1 cellular context compared by ENCODE assay signal in the genomic region with DNA sequence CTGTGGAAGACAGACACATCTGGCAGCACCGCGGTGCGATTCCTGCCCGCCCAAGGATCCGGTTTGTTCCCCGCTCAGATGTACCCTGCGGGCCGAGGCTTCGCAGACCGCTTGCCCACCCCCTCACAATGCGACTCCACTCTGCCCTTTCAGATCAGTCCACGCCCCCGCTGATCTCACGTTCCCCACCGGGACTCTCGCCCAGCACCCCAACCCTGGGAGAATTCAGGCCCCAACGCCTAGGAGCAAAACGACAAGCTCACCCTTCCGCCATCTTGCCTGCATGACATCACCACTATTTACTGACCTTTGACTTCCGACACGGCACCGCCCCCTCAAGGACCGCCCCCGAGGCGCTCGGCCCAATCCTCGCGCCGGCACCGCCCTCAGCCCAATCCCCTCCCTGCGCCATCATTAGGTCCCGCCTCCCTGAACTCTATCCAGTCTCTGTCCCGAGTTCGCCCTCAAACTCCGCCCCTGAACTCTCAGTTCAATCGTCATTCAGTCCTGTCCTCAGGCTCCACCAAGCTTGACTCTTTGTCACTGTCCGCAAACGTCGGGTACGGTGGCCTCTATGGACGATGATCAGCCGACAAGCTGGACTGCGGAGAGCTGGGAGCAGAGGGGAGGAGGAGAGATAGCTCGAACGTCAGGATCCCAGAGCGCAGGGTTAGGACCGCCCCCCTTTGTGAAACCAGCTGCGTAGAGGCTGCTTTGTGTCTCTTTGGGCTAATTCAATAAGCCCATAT.
TF ChIP-seq lines count a peak whose summit lies in the region.

A gene with protein sequence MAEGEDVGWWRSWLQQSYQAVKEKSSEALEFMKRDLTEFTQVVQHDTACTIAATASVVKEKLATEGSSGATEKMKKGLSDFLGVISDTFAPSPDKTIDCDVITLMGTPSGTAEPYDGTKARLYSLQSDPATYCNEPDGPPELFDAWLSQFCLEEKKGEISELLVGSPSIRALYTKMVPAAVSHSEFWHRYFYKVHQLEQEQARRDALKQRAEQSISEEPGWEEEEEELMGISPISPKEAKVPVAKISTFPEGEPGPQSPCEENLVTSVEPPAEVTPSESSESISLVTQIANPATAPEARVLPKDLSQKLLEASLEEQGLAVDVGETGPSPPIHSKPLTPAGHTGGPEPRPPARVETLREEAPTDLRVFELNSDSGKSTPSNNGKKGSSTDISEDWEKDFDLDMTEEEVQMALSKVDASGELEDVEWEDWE (minus strand): TSS at position 301 of the 749 bp plus-strand sequence. CDS start 27 bp downstream, at position 274.

TF ChIP-seq in WTC11, 78 proteins besides CTCF, POLR2A, EP300 and RAD21 (continued from another document and continues in another):
- no peak for TF ChIP-seq ZNF425 (CRISPR knock-in tag; conservative IDR thresholded peaks at IDR 0.05)
- TF ChIP-seq, protein P1, sequence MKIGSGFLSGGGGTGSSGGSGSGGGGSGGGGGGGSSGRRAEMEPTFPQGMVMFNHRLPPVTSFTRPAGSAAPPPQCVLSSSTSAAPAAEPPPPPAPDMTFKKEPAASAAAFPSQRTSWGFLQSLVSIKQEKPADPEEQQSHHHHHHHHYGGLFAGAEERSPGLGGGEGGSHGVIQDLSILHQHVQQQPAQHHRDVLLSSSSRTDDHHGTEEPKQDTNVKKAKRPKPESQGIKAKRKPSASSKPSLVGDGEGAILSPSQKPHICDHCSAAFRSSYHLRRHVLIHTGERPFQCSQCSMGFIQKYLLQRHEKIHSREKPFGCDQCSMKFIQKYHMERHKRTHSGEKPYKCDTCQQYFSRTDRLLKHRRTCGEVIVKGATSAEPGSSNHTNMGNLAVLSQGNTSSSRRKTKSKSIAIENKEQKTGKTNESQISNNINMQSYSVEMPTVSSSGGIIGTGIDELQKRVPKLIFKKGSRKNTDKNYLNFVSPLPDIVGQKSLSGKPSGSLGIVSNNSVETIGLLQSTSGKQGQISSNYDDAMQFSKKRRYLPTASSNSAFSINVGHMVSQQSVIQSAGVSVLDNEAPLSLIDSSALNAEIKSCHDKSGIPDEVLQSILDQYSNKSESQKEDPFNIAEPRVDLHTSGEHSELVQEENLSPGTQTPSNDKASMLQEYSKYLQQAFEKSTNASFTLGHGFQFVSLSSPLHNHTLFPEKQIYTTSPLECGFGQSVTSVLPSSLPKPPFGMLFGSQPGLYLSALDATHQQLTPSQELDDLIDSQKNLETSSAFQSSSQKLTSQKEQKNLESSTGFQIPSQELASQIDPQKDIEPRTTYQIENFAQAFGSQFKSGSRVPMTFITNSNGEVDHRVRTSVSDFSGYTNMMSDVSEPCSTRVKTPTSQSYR (CRISPR knock-in tag; IDR thresholded peaks at IDR 0.05) = no peak
- no peak for TF ChIP-seq TEAD4 (CRISPR knock-in tag; IDR thresholded peaks at IDR 0.05)
- TF ChIP-seq ATF2 (CRISPR knock-in tag; IDR thresholded peaks at IDR 0.05; ENCODE audit: borderline replicate concordance, low read depth) = no peak; the same call in 1 of the 2 replicates
- 0 out of 2 replicates have a peak, but pooled peaks have one; percentile 21 for TF ChIP-seq CREM (CRISPR knock-in tag; IDR thresholded peaks at IDR 0.05)
- peak; percentile 67 for TF ChIP-seq GABPB1 (CRISPR knock-in tag; IDR thresholded peaks at IDR 0.05)
- TF ChIP-seq ZNF263 (CRISPR knock-in tag; IDR thresholded peaks at IDR 0.05; ENCODE audit: low read depth) = no peak
- peak; percentile 90 for TF ChIP-seq NR2C2 (CRISPR knock-in tag; IDR thresholded peaks at IDR 0.05)
- peak; percentile 64; the same call in 1 of the 2 replicates for TF ChIP-seq NFE2L1 (CRISPR knock-in tag; IDR thresholded peaks at IDR 0.05)
- TF ChIP-seq, protein P2, sequence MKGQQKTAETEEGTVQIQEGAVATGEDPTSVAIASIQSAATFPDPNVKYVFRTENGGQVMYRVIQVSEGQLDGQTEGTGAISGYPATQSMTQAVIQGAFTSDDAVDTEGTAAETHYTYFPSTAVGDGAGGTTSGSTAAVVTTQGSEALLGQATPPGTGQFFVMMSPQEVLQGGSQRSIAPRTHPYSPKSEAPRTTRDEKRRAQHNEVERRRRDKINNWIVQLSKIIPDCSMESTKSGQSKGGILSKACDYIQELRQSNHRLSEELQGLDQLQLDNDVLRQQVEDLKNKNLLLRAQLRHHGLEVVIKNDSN (CRISPR knock-in tag; IDR thresholded peaks at IDR 0.05) = no peak
- TF ChIP-seq NR3C1 (CRISPR knock-in tag; conservative IDR thresholded peaks at IDR 0.05; ENCODE audit: low read depth) = no peak
- TF ChIP-seq ERG (CRISPR knock-in tag; IDR thresholded peaks at IDR 0.05) = no peak
- TF ChIP-seq FOXK1 (CRISPR knock-in tag; IDR thresholded peaks at IDR 0.05) = peak; percentile 99
- TF ChIP-seq ZMAT4 (CRISPR knock-in tag; IDR thresholded peaks at IDR 0.05) = no peak
- no peak for TF ChIP-seq ZNF671 (CRISPR knock-in tag; IDR thresholded peaks at IDR 0.05)
- TF ChIP-seq AR (CRISPR knock-in tag; IDR thresholded peaks at IDR 0.05) = no peak
- no peak for TF ChIP-seq ATF3 (CRISPR knock-in tag; conservative IDR thresholded peaks at IDR 0.05)
- 0 out of 2 replicates have a peak, but pooled peaks have one; percentile 53 for TF ChIP-seq ZNF232 (CRISPR knock-in tag; IDR thresholded peaks at IDR 0.05)
- no peak for TF ChIP-seq ELF4 (CRISPR knock-in tag; IDR thresholded peaks at IDR 0.05; ENCODE audit: low read depth)
- no peak for TF ChIP-seq TCF7 (CRISPR knock-in tag; IDR thresholded peaks at IDR 0.05; ENCODE audit: low read depth)
- TF ChIP-seq RORB (CRISPR knock-in tag; IDR thresholded peaks at IDR 0.05) = no peak
- peak; percentile 80 for TF ChIP-seq SMAD3 (CRISPR knock-in tag; IDR thresholded peaks at IDR 0.05; ENCODE audit: borderline replicate concordance)
- TF ChIP-seq OVOL2 (CRISPR knock-in tag; IDR thresholded peaks at IDR 0.05; ENCODE audit: borderline replicate concordance) = no peak
- no peak for TF ChIP-seq SOX15 (CRISPR knock-in tag; IDR thresholded peaks at IDR 0.05)
- no peak for TF ChIP-seq ZNF121 (CRISPR knock-in tag; IDR thresholded peaks at IDR 0.05)
- 0 out of 2 replicates have a peak, but pooled peaks have one; percentile 31 for TF ChIP-seq ESRRA (CRISPR knock-in tag; IDR thresholded peaks at IDR 0.05; ENCODE audit: borderline replicate concordance)
- TF ChIP-seq, protein P3, sequence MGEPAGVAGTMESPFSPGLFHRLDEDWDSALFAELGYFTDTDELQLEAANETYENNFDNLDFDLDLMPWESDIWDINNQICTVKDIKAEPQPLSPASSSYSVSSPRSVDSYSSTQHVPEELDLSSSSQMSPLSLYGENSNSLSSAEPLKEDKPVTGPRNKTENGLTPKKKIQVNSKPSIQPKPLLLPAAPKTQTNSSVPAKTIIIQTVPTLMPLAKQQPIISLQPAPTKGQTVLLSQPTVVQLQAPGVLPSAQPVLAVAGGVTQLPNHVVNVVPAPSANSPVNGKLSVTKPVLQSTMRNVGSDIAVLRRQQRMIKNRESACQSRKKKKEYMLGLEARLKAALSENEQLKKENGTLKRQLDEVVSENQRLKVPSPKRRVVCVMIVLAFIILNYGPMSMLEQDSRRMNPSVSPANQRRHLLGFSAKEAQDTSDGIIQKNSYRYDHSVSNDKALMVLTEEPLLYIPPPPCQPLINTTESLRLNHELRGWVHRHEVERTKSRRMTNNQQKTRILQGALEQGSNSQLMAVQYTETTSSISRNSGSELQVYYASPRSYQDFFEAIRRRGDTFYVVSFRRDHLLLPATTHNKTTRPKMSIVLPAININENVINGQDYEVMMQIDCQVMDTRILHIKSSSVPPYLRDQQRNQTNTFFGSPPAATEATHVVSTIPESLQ (CRISPR knock-in tag; IDR thresholded peaks at IDR 0.05) = no peak
- no peak for TF ChIP-seq CREB1 (CRISPR knock-in tag; IDR thresholded peaks at IDR 0.05)
- TF ChIP-seq PRDM15 (CRISPR knock-in tag; IDR thresholded peaks at IDR 0.05) = no peak
- no peak for TF ChIP-seq CBFB (CRISPR knock-in tag; IDR thresholded peaks at IDR 0.05; ENCODE audit: low read depth)
- TF ChIP-seq TEAD1 (CRISPR knock-in tag; IDR thresholded peaks at IDR 0.05) = peak; percentile 75; the same call in 1 of the 2 replicates
